26 cellular contexts compared by ENCODE assay signal in genomic region chr22:49586244-49586748, GRCh38.
DNase-seq lines count a peak whose midpoint lies in the region; ATAC-seq, FAIRE-seq and TF ChIP-seq lines count a peak whose summit lies in the region.
"Had no signal": no experiment of that assay in that cellular context is flagged by ENCODE, and none has a peak within 500 bp of the region (broad histone marks: within the 10 kb centered on the region; RNA-seq: fewer than 3 reads in every experiment).

No MANE protein-coding gene starts in this region.

- H3K9me3 Mint-ChIP-seq in CD4-positive, alpha-beta memory T cell, result peaks cover 0 to 3% (median 0%) of the 10 kb centered on the region in 8 donors
- H3K9me3 Mint-ChIP-seq: CD8-positive, alpha-beta T cell had no signal

- no peak overlapping the region for H3K27ac ChIP-seq in CD4-positive, alpha-beta memory T cell (ENCODE audit: low read depth, low read length)
- H3K27ac ChIP-seq: epithelial cell of prostate, RWPE1, SK-N-MC, WERI-Rb-1 had no signal

- no peak for TF ChIP-seq CTCF in LNCaP clone FGC (IDR thresholded peaks at IDR 0.05; ENCODE audit: control insufficient read depth, extremely low read depth, insufficient read depth)
- TF ChIP-seq CTCF in bronchial epithelial cell (IDR thresholded peaks at IDR 0.05; ENCODE audit: insufficient read depth, low read length, severe bottlenecking), result no peak

- ATAC-seq in HG02938 (IDR thresholded peaks at IDR 0.05; ENCODE audit: unreplicated experiment) (no peak), HG03135 (IDR thresholded peaks at IDR 0.05; ENCODE audit: unreplicated experiment) (no peak)
- ATAC-seq: CD8-positive, alpha-beta T cell; stimulated activated naive CD8-positive, alpha-beta T cell treated with anti-CD3 and anti-CD28 coated beads, Interleukin-15, Interleukin-2, amounts not matched to agents 100 U/mL and 50 U/mL, for 24 hours had no signal

- H3K4me1 ChIP-seq in CD4-positive, alpha-beta memory T cell (ENCODE audit: insufficient read depth, low read length), result no peaks in the 10 kb centered on the region

- H3K4me3 ChIP-seq in LNCaP clone FGC (ENCODE audit: low read depth, low read length), result no peak overlapping the region
- no peak overlapping the region for H3K4me3 ChIP-seq in bronchial epithelial cell (ENCODE audit: low read depth, low read length)
- H3K4me3 ChIP-seq in CD4-positive, alpha-beta memory T cell (ENCODE audit: low read length in 2 of 2), result no peak overlapping the region
- H3K4me3 ChIP-seq: lung, SK-N-MC had no signal

- peak; percentile 55 for FAIRE-seq in bronchial epithelial cell (lab: Jason Lieb, UNC)
- FAIRE-seq: GM12891 had no signal

- DNase-seq in H4 (ENCODE audit: low spot score), result peak; percentile 36
- DNase-seq in LNCaP clone FGC (ENCODE audit: low read depth), result peak; percentile 2
- DNase-seq in bronchial epithelial cell (ENCODE audit: low read depth), result no peak
- DNase-seq in mesenteric fat pad (ENCODE audit: low spot score), result peak; percentile 84
- no peak for DNase-seq in NK-92 treated with Interleukin-12 subunit alpha and Interleukin-12 subunit beta, amount 100 ng/mL, for 24 hours (lab: John Stamatoyannopoulos, UW)
- DNase-seq in CD4-positive, alpha-beta memory T cell, result no peak
- DNase-seq: activated CD4-positive, alpha-beta T cell treated with anti-CD3 and anti-CD28 coated beads, Interleukin-2, amount 50 U/mL, for 4 hours; CD8-positive, alpha-beta T cell; DMS79; foreskin melanocyte; hippocampal formation; NCI-H1436; NCI-H524; nucleus accumbens; stimulated activated CD4-positive, alpha-beta T cell treated with anti-CD3 and anti-CD28 coated beads, Interleukin-12 subunit alpha, Interleukin-12 subunit beta, amount 100 ng/mL, for 4 hours; stimulated activated CD4-positive, alpha-beta T cell treated with anti-CD3 and anti-CD28 coated beads, Interleukin-4, amount 100 ng/mL, for 4 hours; stimulated activated naive CD8-positive, alpha-beta T cell treated with anti-CD3 and anti-CD28 coated beads, Interleukin-15, Interleukin-2, amounts not matched to agents 100 U/mL and 50 U/mL, for 24 hours; T-helper 2 cell had no signal

- H3K27me3 Mint-ChIP-seq in CD4-positive, alpha-beta memory T cell, result no peaks in the 10 kb centered on the region

- H3K27me3 ChIP-seq in bronchial epithelial cell (ENCODE audit: control insufficient read depth, insufficient read depth, low read length), result no peaks in the 10 kb centered on the region
- no peaks in the 10 kb centered on the region for H3K27me3 ChIP-seq in CD4-positive, alpha-beta memory T cell (ENCODE audit: insufficient read depth, low read length)

- H3K36me3 ChIP-seq in bronchial epithelial cell (ENCODE audit: control insufficient read depth, insufficient read depth, low read length), result no peaks in the 10 kb centered on the region
- no peaks in the 10 kb centered on the region for H3K36me3 ChIP-seq in CD4-positive, alpha-beta memory T cell (ENCODE audit: insufficient read depth, low read length)
- H3K36me3 ChIP-seq: WERI-Rb-1 had no signal

- peaks cover 4% of the 10 kb centered on the region in 2 donors for H3K36me3 Mint-ChIP-seq in CD4-positive, alpha-beta memory T cell

- POLR2A ChIA-PET in CD4-positive, alpha-beta memory T cell (lab: Charles Lee; ENCODE audit: partially characterized antibody), result no interaction called here

- no peaks in the 10 kb centered on the region for H3K9me3 ChIP-seq in CD4-positive, alpha-beta memory T cell (ENCODE audit: control insufficient read depth in 1 of 2, low read length in 2 of 2)

- H3K27ac Mint-ChIP-seq in CD4-positive, alpha-beta memory T cell, result no peak overlapping the region
- H3K27ac Mint-ChIP-seq: CD8-positive, alpha-beta T cell had no signal

- H3K4me1 Mint-ChIP-seq in CD4-positive, alpha-beta memory T cell, result peaks cover 0 to 6% (median 3%) of the 10 kb centered on the region in 4 donors

- CTCF ChIA-PET in CD4-positive, alpha-beta memory T cell (lab: Charles Lee; ENCODE audit: partially characterized antibody), result no interaction called here

- H3K4me3 Mint-ChIP-seq in CD4-positive, alpha-beta memory T cell, result no peak overlapping the region
- H3K4me3 Mint-ChIP-seq: CD8-positive, alpha-beta T cell had no signal

- intact Hi-C loops in CD4-positive, alpha-beta memory T cell (cut with micrococcal nuclease), result no loop called here

Comparison
In these comparisons a context has a peak if more than half of its experiments do, and no peak if none do; other contexts are left out.
1. DNase-seq: peak in H4 (single experiment), LNCaP clone FGC (single experiment) and mesenteric fat pad (single experiment); none in bronchial epithelial cell (single experiment), NK-92 treated with Interleukin-12 subunit alpha and Interleukin-12 subunit beta, amount 100 ng/mL, for 24 hours (single experiment) and CD4-positive, alpha-beta memory T cell (0 of 5).